In the genomic region with DNA sequence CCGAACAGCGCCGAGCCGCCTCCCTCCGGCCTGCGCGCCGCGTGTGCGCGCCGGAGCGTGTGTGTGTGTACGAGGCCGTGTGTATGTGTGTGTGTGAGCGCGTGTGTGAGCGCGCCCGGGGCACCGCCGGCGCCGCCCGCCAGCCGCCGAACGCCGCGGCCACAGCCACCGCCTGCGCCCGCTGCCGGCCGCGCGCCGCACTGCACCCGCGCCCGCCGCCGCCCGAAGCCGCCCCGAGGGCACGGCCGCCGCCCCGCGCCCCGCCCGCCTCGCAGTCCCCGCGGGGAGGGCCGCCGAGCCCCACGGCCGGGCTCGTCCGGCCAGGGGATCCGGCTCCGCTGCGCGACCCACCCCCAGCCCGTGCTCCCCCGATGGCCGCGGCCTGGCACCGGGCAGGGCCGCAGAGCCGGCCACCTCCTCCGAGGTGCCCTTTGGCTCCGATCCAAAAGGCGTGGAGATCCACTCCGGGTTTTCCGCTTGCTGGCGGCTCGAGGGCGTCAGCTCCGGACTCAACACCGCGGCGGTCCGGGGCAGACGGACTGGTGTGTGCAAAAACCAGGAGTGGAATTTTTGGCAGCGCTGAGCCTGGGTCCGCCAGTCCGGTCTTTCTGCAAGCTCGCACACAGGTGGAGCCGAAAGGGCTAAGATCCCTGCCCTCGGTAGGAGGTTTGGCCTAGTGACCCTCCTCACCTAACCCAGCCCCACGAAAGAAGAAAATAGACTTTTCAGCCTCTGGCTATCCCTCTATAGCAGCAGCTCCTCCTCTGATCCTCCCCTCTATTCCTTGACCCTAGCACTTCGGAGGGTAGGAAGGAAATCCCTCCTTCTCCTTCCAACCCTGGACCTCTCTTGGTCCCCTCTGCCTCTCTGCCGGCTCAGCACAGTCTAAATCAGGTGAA, we compare ENCODE assay signal across 1 cellular context.
A peak's percentile ranks its signal among the peaks of the same experiment; 100 is the strongest.
TF ChIP-seq lines count a peak whose summit lies in the region.

A gene with protein sequence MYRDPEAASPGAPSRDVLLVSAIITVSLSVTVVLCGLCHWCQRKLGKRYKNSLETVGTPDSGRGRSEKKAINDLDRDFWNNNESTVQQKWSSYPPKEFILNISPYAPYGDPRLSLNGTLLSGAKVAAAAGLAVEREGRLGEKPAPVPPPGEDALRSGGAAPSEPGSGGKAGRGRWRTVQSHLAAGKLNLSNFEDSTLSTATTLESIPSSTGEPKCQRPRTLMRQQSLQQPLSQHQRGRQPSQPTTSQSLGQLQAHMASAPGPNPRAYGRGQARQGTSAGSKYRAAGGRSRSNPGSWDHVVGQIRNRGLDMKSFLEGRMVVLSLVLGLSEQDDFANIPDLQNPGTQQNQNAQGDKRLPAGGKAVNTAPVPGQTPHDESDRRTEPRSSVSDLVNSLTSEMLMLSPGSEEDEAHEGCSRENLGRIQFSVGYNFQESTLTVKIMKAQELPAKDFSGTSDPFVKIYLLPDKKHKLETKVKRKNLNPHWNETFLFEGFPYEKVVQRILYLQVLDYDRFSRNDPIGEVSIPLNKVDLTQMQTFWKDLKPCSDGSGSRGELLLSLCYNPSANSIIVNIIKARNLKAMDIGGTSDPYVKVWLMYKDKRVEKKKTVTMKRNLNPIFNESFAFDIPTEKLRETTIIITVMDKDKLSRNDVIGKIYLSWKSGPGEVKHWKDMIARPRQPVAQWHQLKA (minus strand): TSS at position 47 of the 899 bp plus-strand sequence. CDS start 256 bp downstream, outside the sequence.

TF ChIP-seq in K562, 482 proteins besides CTCF, POLR2A, EP300 and RAD21 (continued from another document and continues in another):
- TF ChIP-seq, protein P1, sequence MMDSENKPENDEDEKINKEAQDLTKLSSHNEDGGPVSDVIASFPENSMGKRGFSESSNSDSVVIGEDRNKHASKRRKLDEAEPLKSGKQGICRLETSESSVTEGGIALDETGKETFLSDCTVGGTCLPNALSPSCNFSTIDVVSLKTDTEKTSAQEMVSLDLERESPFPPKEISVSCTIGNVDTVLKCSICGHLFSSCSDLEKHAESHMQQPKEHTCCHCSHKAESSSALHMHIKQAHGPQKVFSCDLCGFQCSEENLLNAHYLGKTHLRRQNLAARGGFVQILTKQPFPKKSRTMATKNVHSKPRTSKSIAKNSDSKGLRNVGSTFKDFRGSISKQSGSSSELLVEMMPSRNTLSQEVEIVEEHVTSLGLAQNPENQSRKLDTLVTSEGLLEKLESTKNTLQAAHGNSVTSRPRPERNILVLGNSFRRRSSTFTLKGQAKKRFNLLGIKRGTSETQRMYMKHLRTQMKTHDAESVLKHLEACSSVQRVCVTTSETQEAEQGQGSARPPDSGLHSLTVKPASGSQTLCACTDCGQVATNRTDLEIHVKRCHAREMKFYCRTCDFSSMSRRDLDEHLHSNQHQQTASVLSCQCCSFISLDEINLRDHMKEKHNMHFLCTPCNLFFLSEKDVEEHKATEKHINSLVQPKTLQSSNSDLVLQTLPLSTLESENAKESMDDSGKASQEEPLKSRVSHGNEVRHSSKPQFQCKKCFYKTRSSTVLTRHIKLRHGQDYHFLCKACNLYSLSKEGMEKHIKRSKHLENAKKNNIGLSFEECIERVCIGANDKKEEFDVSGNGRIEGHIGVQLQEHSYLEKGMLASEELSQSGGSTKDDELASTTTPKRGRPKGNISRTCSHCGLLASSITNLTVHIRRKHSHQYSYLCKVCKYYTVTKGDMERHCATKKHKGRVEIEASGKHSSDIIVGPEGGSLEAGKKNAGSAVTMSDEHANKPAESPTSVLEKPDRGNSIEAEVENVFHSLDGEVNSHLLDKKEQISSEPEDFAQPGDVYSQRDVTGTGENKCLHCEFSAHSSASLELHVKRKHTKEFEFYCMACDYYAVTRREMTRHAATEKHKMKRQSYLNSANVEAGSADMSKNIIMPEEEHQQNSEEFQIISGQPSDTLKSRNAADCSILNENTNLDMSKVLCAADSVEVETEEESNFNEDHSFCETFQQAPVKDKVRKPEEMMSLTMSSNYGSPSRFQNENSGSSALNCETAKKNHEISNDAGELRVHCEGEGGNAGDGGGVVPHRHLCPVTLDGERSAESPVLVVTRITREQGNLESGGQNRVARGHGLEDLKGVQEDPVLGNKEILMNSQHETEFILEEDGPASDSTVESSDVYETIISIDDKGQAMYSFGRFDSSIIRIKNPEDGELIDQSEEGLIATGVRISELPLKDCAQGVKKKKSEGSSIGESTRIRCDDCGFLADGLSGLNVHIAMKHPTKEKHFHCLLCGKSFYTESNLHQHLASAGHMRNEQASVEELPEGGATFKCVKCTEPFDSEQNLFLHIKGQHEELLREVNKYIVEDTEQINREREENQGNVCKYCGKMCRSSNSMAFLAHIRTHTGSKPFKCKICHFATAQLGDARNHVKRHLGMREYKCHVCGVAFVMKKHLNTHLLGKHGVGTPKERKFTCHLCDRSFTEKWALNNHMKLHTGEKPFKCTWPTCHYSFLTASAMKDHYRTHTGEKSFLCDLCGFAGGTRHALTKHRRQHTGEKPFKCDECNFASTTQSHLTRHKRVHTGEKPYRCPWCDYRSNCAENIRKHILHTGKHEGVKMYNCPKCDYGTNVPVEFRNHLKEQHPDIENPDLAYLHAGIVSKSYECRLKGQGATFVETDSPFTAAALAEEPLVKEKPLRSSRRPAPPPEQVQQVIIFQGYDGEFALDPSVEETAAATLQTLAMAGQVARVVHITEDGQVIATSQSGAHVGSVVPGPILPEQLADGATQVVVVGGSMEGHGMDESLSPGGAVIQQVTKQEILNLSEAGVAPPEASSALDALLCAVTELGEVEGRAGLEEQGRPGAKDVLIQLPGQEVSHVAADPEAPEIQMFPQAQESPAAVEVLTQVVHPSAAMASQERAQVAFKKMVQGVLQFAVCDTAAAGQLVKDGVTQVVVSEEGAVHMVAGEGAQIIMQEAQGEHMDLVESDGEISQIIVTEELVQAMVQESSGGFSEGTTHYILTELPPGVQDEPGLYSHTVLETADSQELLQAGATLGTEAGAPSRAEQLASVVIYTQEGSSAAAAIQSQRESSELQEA (IDR thresholded peaks at IDR 0.05; ENCODE audit: low read depth): no peak
- TF ChIP-seq SMAD2 (IDR thresholded peaks at IDR 0.05; ENCODE audit: low read depth, low read length): no peak
- TF ChIP-seq ZNF384 (IDR thresholded peaks at IDR 0.05; ENCODE audit: low read depth, low read length): no peak
- TF ChIP-seq, protein P2, sequence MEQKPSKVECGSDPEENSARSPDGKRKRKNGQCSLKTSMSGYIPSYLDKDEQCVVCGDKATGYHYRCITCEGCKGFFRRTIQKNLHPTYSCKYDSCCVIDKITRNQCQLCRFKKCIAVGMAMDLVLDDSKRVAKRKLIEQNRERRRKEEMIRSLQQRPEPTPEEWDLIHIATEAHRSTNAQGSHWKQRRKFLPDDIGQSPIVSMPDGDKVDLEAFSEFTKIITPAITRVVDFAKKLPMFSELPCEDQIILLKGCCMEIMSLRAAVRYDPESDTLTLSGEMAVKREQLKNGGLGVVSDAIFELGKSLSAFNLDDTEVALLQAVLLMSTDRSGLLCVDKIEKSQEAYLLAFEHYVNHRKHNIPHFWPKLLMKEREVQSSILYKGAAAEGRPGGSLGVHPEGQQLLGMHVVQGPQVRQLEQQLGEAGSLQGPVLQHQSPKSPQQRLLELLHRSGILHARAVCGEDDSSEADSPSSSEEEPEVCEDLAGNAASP (IDR thresholded peaks at IDR 0.05): no peak
- no peak for TF ChIP-seq ZBTB8A (IDR thresholded peaks at IDR 0.05; ENCODE audit: partially characterized antibody)
- TF ChIP-seq, protein P3, sequence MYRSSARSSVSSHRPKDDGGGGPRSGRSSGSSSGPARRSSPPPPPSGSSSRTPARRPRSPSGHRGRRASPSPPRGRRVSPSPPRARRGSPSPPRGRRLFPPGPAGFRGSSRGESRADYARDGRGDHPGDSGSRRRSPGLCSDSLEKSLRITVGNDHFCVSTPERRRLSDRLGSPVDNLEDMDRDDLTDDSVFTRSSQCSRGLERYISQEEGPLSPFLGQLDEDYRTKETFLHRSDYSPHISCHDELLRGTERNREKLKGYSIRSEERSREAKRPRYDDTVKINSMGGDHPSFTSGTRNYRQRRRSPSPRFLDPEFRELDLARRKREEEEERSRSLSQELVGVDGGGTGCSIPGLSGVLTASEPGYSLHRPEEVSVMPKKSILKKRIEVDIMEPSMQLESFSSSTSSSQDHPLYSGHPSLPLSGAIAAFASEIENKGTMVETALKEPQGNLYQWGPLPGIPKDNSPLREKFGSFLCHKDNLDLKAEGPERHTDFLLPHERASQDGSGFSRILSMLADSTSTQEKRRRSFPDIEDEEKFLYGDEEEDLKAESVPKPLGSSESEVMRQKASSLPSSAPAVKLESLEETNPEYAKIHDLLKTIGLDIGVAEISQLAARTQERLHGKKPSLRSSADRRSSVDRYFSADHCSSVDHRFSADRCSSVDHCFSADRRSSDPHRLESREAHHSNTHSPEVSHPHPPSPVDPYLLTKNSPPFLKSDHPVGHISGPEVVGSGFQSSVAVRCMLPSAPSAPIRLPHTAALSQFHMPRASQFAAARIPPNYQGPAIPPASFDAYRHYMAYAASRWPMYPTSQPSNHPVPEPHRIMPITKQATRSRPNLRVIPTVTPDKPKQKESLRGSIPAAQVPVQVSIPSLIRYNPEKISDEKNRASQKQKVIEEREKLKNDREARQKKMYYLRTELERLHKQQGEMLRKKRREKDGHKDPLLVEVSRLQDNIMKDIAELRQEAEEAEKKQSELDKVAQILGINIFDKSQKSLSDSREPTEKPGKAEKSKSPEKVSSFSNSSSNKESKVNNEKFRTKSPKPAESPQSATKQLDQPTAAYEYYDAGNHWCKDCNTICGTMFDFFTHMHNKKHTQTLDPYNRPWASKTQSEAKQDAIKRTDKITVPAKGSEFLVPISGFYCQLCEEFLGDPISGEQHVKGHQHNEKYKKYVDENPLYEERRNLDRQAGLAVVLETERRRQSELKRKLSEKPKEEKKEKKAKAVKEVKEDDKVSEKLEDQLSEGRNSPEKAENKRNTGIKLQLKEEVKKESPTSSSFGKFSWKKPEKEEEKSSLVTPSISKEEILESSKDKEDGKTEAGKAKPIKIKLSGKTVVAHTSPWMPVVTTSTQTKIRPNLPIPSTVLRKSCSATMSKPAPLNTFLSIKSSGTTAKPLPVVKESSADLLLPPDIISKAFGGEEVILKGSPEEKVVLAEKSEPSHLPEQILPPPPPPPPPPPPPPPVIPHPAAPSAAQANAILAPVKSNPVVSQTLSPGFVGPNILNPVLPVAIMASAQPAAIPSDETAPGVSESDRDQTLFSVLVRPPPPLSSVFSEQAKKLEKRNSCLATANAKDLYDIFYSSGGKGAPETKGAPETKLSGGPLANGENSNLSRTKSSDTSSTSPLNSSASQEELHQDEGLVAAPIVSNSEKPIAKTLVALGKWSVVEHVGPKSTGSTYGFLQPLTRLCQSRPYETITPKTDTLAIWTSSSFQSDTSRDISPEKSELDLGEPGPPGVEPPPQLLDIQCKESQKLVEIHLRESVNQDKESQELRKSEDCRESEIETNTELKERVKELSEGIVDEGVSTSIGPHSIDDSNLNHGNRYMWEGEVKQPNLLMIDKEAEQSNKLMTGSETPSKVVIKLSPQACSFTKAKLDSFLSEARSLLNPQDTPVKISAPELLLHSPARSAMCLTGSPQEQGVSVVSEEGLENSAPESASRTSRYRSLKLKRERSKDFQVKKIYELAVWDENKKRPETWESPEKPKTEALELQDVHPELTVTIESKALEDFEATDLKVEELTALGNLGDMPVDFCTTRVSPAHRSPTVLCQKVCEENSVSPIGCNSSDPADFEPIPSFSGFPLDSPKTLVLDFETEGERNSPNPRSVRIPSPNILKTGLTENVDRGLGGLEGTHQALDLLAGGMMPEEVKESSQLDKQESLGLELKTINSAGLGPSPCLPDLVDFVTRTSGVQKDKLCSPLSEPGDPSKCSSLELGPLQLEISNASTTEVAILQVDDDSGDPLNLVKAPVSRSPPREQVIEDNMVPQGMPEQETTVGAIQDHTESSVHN (IDR thresholded peaks at IDR 0.05; ENCODE audit: borderline replicate concordance in 1 of 2, low read depth in 1 of 2): no peak
- TF ChIP-seq, protein P4, sequence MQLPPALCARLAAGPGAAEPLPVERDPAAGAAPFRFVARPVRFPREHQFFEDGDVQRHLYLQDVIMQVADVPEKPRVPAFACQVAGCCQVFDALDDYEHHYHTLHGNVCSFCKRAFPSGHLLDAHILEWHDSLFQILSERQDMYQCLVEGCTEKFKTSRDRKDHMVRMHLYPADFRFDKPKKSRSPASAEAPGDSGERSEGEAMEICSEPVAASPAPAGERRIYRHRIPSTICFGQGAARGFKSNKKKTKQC (CRISPR knock-in tag; IDR thresholded peaks at IDR 0.05): no peak
- no peak for TF ChIP-seq ZNF121 (CRISPR knock-in tag; conservative IDR thresholded peaks at IDR 0.05)
- no peak for TF ChIP-seq SETDB1 (IDR thresholded peaks at IDR 0.05; ENCODE audit: low read length)
- TF ChIP-seq JUND (IDR thresholded peaks at IDR 0.05; ENCODE audit: borderline replicate concordance, low read depth, low read length): peak; percentile 55; the same call in 1 of the 2 replicates
- peak; percentile 33; the same call in 1 of the 3 replicates for TF ChIP-seq JUND (tag; IDR thresholded peaks at IDR 0.05; ENCODE audit: borderline replicate concordance, low read depth, low read length)
- TF ChIP-seq, protein P5, sequence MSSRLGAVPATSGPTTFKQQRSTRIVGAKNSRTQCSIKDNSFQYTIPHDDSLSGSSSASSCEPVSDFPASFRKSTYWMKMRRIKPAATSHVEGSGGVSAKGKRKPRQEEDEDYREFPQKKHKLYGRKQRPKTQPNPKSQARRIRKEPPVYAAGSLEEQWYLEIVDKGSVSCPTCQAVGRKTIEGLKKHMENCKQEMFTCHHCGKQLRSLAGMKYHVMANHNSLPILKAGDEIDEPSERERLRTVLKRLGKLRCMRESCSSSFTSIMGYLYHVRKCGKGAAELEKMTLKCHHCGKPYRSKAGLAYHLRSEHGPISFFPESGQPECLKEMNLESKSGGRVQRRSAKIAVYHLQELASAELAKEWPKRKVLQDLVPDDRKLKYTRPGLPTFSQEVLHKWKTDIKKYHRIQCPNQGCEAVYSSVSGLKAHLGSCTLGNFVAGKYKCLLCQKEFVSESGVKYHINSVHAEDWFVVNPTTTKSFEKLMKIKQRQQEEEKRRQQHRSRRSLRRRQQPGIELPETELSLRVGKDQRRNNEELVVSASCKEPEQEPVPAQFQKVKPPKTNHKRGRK (tag; IDR thresholded peaks at IDR 0.05): no peak
- TF ChIP-seq EGR1 (conservative IDR thresholded peaks at IDR 0.05): peak; percentile 49
- no peak for TF ChIP-seq MAFF (IDR thresholded peaks at IDR 0.05; ENCODE audit: low read length)
- peak; percentile 73 for TF ChIP-seq CREM (IDR thresholded peaks at IDR 0.05; ENCODE audit: low read depth)
- no peak for TF ChIP-seq FOXJ3 (CRISPR knock-in tag; IDR thresholded peaks at IDR 0.05)
- no peak for TF ChIP-seq ZNF551 (CRISPR knock-in tag; IDR thresholded peaks at IDR 0.05)
- TF ChIP-seq SNIP1 (IDR thresholded peaks at IDR 0.05; ENCODE audit: low read depth): no peak
- peak; percentile 51; the same call in 1 of the 2 replicates for TF ChIP-seq RNF2 (IDR thresholded peaks at IDR 0.05)
- TF ChIP-seq, protein P6, sequence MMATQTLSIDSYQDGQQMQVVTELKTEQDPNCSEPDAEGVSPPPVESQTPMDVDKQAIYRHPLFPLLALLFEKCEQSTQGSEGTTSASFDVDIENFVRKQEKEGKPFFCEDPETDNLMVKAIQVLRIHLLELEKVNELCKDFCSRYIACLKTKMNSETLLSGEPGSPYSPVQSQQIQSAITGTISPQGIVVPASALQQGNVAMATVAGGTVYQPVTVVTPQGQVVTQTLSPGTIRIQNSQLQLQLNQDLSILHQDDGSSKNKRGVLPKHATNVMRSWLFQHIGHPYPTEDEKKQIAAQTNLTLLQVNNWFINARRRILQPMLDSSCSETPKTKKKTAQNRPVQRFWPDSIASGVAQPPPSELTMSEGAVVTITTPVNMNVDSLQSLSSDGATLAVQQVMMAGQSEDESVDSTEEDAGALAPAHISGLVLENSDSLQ (IDR thresholded peaks at IDR 0.05): peak; percentile 69
- no peak for TF ChIP-seq ZBED1 (IDR thresholded peaks at IDR 0.05)
- no peak for TF ChIP-seq CBX8 (IDR thresholded peaks at IDR 0.05; ENCODE audit: borderline replicate concordance, extremely low read depth, low read depth, low read length, poor library complexity, severe bottlenecking)
- TF ChIP-seq TEAD4 (IDR thresholded peaks at IDR 0.05; ENCODE audit: low read length): no peak; the same call in 1 of the 2 replicates
- TF ChIP-seq TEAD4 (CRISPR knock-in tag; IDR thresholded peaks at IDR 0.05; ENCODE audit: borderline replicate concordance): no peak
